9 cellular contexts compared by ENCODE assay signal in the genomic region with DNA sequence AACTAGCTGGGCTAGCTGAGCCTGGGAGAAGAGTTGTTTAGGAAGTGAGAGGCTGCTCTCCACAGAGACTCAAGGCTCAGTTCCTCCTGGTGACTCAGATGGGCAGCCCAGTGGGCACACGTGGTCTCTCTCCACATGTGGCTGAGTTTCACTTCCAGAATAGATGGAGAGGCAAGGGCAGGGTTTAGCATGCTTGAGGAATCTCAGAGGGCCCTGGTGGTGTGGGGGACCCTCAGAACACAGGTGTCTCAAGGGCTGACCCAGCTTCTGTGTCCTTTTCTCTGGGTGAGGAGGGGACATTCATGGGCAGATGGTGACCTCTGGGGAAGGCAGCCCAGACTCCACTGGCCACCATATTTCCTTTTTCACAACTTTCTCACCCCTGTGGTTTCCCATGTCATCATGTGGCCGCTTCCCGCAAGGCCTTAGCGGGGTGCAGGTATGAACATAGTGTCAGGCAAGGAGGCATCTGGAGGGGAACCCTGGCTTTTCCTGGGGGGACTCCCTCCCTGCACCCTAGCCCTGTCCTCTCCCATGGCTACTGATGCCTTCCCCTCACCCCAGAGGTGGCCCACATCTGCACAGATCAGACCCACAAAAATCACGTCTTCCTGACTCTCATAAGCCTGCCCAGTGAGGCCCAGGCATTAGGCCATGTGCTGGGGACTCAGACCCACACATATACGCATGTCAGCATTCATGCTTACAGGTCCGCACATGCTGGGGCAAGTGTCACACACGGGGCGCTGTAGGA. TPM values are rescaled to one million over a fixed set of nuclear protein-coding genes. Genes with fewer than 3 reads are reported as not detected.
A peak's percentile ranks its signal among the peaks of the same experiment; 100 is the strongest.
DNase-seq lines count a peak whose midpoint lies in the region; ATAC-seq and TF ChIP-seq lines count a peak whose summit lies in the region.
"Had no signal": no experiment of that assay in that cellular context is flagged by ENCODE, and none has a peak within 500 bp of the region (broad histone marks: within the 10 kb centered on the region; RNA-seq: fewer than 3 reads in every experiment).

No MANE protein-coding gene starts in this region.

- no peaks in the 10 kb centered on the region for H3K36me3 Mint-ChIP-seq in glutamatergic neuron (ENCODE audit: unreplicated experiment)
- peaks cover 3% of the 10 kb centered on the region for H3K36me3 Mint-ChIP-seq in activated CD4-positive, alpha-beta T cell treated with anti-CD3 and anti-CD28 coated beads for 36 hours (ENCODE audit: low read depth)

- peaks cover 17% of the 10 kb centered on the region for H3K27me3 Mint-ChIP-seq in glutamatergic neuron (ENCODE audit: unreplicated experiment)
- no peaks in the 10 kb centered on the region for H3K27me3 Mint-ChIP-seq in activated CD4-positive, alpha-beta T cell treated with anti-CD3 and anti-CD28 coated beads for 36 hours

- CTCF ChIA-PET in activated CD4-positive, alpha-beta T cell treated with anti-CD3 and anti-CD28 coated beads for 36 hours (lab: Charles Lee), result interaction anchor here (0.8 to 3.9 kb wide), 4 partner anchors 12 to 138 kb away, joined by 4 to 19 read pairs (median 5); no protein-coding TSS in a partner anchor

- H3K4me3 ChIP-seq in adipocyte (ENCODE audit: low read length) (no peak overlapping the region), prostate gland (no peak overlapping the region)

- H3K36me3 ChIP-seq in adipocyte (ENCODE audit: control insufficient read depth, insufficient read depth, low read length, severe bottlenecking) (peaks cover 28% of the 10 kb centered on the region), prostate gland (peaks cover 5 to 10% of the 10 kb centered on the region in 2 donors)

- H3K4me1 Mint-ChIP-seq in glutamatergic neuron (ENCODE audit: low read depth, unreplicated experiment), result peaks cover 9% of the 10 kb centered on the region
- H3K4me1 Mint-ChIP-seq in activated CD4-positive, alpha-beta T cell treated with anti-CD3 and anti-CD28 coated beads for 36 hours, result peaks cover 11% of the 10 kb centered on the region

- H3K9me3 Mint-ChIP-seq in glutamatergic neuron (ENCODE audit: unreplicated experiment), result peaks cover 12% of the 10 kb centered on the region
- H3K9me3 Mint-ChIP-seq in activated CD4-positive, alpha-beta T cell treated with anti-CD3 and anti-CD28 coated beads for 36 hours (ENCODE audit: low read depth), result no peaks in the 10 kb centered on the region

- no peak overlapping the region for H3K4me3 Mint-ChIP-seq in glutamatergic neuron (ENCODE audit: unreplicated experiment)
- H3K4me3 Mint-ChIP-seq in activated CD4-positive, alpha-beta T cell treated with anti-CD3 and anti-CD28 coated beads for 36 hours, result no peak overlapping the region

- TF ChIP-seq CTCF in prostate gland (IDR thresholded peaks at IDR 0.05) (no peak), glutamatergic neuron (IDR thresholded peaks at IDR 0.05; ENCODE audit: partially characterized antibody, unreplicated experiment) (no peak)

- ATAC-seq in HG03460 (IDR thresholded peaks at IDR 0.05; ENCODE audit: unreplicated experiment) (peak; percentile 35), GM19463 (IDR thresholded peaks at IDR 0.05; ENCODE audit: unreplicated experiment) (no peak)
- no peak for ATAC-seq in activated CD4-positive, alpha-beta T cell treated with anti-CD3 and anti-CD28 coated beads for 36 hours
- ATAC-seq: left colon had no signal

- H3K27ac Mint-ChIP-seq in glutamatergic neuron (ENCODE audit: unreplicated experiment), result no peak overlapping the region
- H3K27ac Mint-ChIP-seq in activated CD4-positive, alpha-beta T cell treated with anti-CD3 and anti-CD28 coated beads for 36 hours, result no peak overlapping the region

- 49% methylated on average over 9 of the region's 9 CpGs for WGBS in prostate gland

- no peak overlapping the region for H3K27ac ChIP-seq in prostate gland

- H3K4me1 ChIP-seq in adipocyte (ENCODE audit: control insufficient read depth, insufficient read depth, low read length) (peaks cover 7% of the 10 kb centered on the region), prostate gland (replicated peaks) (no peaks in the 10 kb centered on the region)

- no peak overlapping the region for H3K9ac ChIP-seq in adipocyte (ENCODE audit: low read length)

- intact Hi-C loops in prostate gland (cut with DNase I), result loop anchor here (5.0 kb wide), 1 partner anchor 136 kb away; no protein-coding TSS in a partner anchor
- intact Hi-C loops in activated CD4-positive, alpha-beta T cell treated with anti-CD3 and anti-CD28 coated beads for 36 hours (cut with DNase I, micrococcal nuclease), result no loop called here

- POLR2A ChIA-PET in activated CD4-positive, alpha-beta T cell treated with anti-CD3 and anti-CD28 coated beads for 36 hours (lab: Charles Lee), result interaction anchor here (0.9 kb wide), 1 partner anchor 139 kb away, joined by 3 read pairs; no protein-coding TSS in a partner anchor

- DNase-seq in AML-193 (lab: John Stamatoyannopoulos, UW), result peak; percentile 87 to 89
- DNase-seq in GM19240 (ENCODE audit: insufficient read length, low spot score), result peak; percentile 74
- peak; percentile 59 for DNase-seq in adipocyte (ENCODE audit: low read depth)
- peak; percentile 47 for DNase-seq in prostate gland (ENCODE audit: low spot score)
- no peak for DNase-seq in glutamatergic neuron
- DNase-seq in activated CD4-positive, alpha-beta T cell treated with anti-CD3 and anti-CD28 coated beads for 36 hours, result no peak

- H3K27me3 ChIP-seq in adipocyte (replicated peaks; ENCODE audit: control insufficient read depth, insufficient read depth, low read length) (no peaks in the 10 kb centered on the region), prostate gland (replicated peaks; ENCODE audit: insufficient read depth) (no peaks in the 10 kb centered on the region)

- TF ChIP-seq POLR2A in prostate gland (IDR thresholded peaks at IDR 0.05), result no peak

- no peaks in the 10 kb centered on the region for H3K9me3 ChIP-seq in adipocyte (ENCODE audit: control insufficient read depth, low read length)
- H3K9me3 ChIP-seq in prostate gland, result no peaks in the 10 kb centered on the region

RNA-seq across cellular contexts. Expression of gene GRN, which starts 3.3 kb away (rescaled TPM):
- 100 to 1,000 TPM; 319 to 404 TPM for total RNA-seq in prostate gland
- 88.7 TPM for total RNA-seq in glutamatergic neuron (ENCODE audit: unreplicated experiment)
- total RNA-seq in activated CD4-positive, alpha-beta T cell treated with anti-CD3 and anti-CD28 coated beads for 36 hours, result 10 to 100 TPM; 35.4 to 68.0 TPM

RNA-seq across cellular contexts. Expression of gene FAM171A2, which starts 15.2 kb away (rescaled TPM):
- total RNA-seq in prostate gland, result 1 to 10 TPM; 1.8 to 6.1 TPM
- total RNA-seq in glutamatergic neuron (ENCODE audit: unreplicated experiment), result 81.3 TPM
- total RNA-seq in activated CD4-positive, alpha-beta T cell treated with anti-CD3 and anti-CD28 coated beads for 36 hours, result under 1 TPM; 0.18 to 0.32 TPM

RNA-seq across cellular contexts. Expression of gene SLC25A39, which starts 23.8 kb away (rescaled TPM):
- 100 to 1,000 TPM; 116 to 132 TPM for total RNA-seq in prostate gland
- 104 TPM for total RNA-seq in glutamatergic neuron (ENCODE audit: unreplicated experiment)
- 100 to 1,000 TPM; 127 to 129 TPM for total RNA-seq in activated CD4-positive, alpha-beta T cell treated with anti-CD3 and anti-CD28 coated beads for 36 hours

RNA-seq across cellular contexts. Expression of gene RUNDC3A, which starts 40.0 kb away (rescaled TPM):
- total RNA-seq in prostate gland, result 1 to 10 TPM in 1 of 2 donors, under 1 TPM in 1; 0.68 to 2.9 TPM
- 282 TPM for total RNA-seq in glutamatergic neuron (ENCODE audit: unreplicated experiment)
- under 1 TPM in 1 of 2 experiments, not detected in 1; 0.11 TPM for total RNA-seq in activated CD4-positive, alpha-beta T cell treated with anti-CD3 and anti-CD28 coated beads for 36 hours

RNA-seq across cellular contexts. Expression of gene ITGA2B, which starts 41.0 kb away (rescaled TPM):
- under 1 TPM; 0.27 to 0.68 TPM for total RNA-seq in prostate gland
- 7.1 TPM for total RNA-seq in glutamatergic neuron (ENCODE audit: unreplicated experiment)
- 1 to 10 TPM; 1.6 to 1.7 TPM for total RNA-seq in activated CD4-positive, alpha-beta T cell treated with anti-CD3 and anti-CD28 coated beads for 36 hours

Comparison
In these comparisons a context has a peak if more than half of its experiments do, and no peak if none do; other contexts are left out.
1. DNase-seq: peak in AML-193 (2 of 2), GM19240 (single experiment), adipocyte (single experiment) and prostate gland (single experiment); none in glutamatergic neuron (single experiment) and activated CD4-positive, alpha-beta T cell treated with anti-CD3 and anti-CD28 coated beads for 36 hours (single experiment).
2. RNA of gene FAM171A2, which starts 15.2 kb away (total RNA-seq): 81.3 TPM in glutamatergic neuron (single experiment); 1.8 to 6.1 TPM in prostate gland and 0.18 to 0.32 TPM in activated CD4-positive, alpha-beta T cell treated with anti-CD3 and anti-CD28 coated beads for 36 hours; every median in the first group is over 10 times any median in the second.